In the genomic region with DNA sequence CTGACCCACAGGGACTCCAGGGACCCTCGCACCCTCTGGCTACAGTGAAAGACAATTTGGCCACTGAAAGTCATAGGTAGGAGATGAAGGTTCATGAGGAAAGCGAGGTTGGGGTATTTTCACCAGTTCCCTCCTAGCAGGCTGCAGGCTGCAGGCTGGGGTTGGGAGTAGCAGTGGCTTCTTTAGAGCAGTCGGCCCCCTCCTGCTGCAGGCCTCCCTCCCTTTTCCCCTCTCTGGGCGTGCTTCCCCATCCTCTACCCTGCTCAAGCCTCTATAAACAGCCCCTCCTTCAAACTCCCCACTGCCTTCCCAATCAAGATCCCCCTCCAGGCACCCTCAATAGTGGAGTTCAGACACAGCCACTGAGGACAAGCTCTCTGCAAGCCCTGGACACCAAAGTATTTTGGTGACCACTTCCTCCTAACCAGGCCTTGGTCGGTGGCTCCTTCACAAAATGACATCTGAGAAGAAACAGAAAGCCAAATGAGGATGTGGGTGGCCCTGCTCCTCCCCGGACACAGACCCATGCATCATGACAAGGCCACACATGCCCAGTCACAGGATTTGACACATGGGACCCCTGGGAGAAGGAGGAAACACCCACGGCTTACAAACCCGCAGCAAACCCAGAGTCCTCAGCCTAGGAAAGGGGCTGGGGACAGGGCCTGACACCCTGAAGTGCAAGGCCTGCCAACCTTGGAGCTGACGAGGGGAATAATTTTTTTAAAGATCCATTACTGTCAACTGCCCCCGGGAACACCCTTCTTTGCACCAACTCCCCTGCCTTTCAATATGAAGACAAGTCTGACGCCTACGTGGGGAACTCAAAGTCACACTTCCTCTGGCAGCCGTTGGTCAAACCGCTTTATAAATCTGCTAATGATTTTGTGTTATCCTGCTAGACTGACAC, we compare ENCODE assay signal across 8 cellular contexts. TPM values are rescaled to one million over a fixed set of nuclear protein-coding genes. Genes with fewer than 3 reads are reported as not detected.
DNase-seq lines count a peak whose midpoint lies in the region; ATAC-seq, FAIRE-seq and TF ChIP-seq lines count a peak whose summit lies in the region.

No MANE protein-coding gene starts in this region.

- CTCF ChIA-PET in activated naive CD4-positive, alpha-beta T cell treated with anti-CD3 and anti-CD28 coated beads, Interleukin-2, amount 10 ng/mL, durations not matched to agents 7 days and 5 days (lab: Charles Lee): no interaction called here

- no peaks in the 10 kb centered on the region for H3K36me3 ChIP-seq in thyroid gland

- no peaks in the 10 kb centered on the region for H3K9me3 ChIP-seq in thyroid gland

- TF ChIP-seq CTCF in thyroid gland (IDR thresholded peaks at IDR 0.05): no peak

- H3K4me3 Mint-ChIP-seq in immature natural killer cell: peak overlapping the region; percentile 46 to 81 (median 64)
- H3K4me3 Mint-ChIP-seq in activated naive CD4-positive, alpha-beta T cell treated with anti-CD3 and anti-CD28 coated beads, Interleukin-2, amount 10 ng/mL, durations not matched to agents 7 days and 5 days: no peak overlapping the region

- H3K27ac Mint-ChIP-seq in immature natural killer cell: peak overlapping the region; percentile 94 to 100 (median 97)
- H3K27ac Mint-ChIP-seq in activated naive CD4-positive, alpha-beta T cell treated with anti-CD3 and anti-CD28 coated beads, Interleukin-2, amount 10 ng/mL, durations not matched to agents 7 days and 5 days: no peak overlapping the region

- 57 to 70% methylated on average over 12 to 14 of the region's 14 CpGs for WGBS in thyroid gland, 2 donors

- ATAC-seq in GM21723 (IDR thresholded peaks at IDR 0.05; ENCODE audit: unreplicated experiment): peak; percentile 79

- peak overlapping the region in 2 of 3 donors; percentile 24 to 26 for H3K27ac ChIP-seq in thyroid gland

- TF ChIP-seq POLR2A in GM12891 (IDR thresholded peaks at IDR 0.05; ENCODE audit: low read depth, low read length) (peak; percentile 56; the same call in 1 of the 2 replicates), thyroid gland (IDR thresholded peaks at IDR 0.05) (no peak)

- H3K4me1 Mint-ChIP-seq in immature natural killer cell: peaks cover 38 to 70% of the 10 kb centered on the region in 2 donors
- peaks cover 2% of the 10 kb centered on the region for H3K4me1 Mint-ChIP-seq in activated naive CD4-positive, alpha-beta T cell treated with anti-CD3 and anti-CD28 coated beads, Interleukin-2, amount 10 ng/mL, durations not matched to agents 7 days and 5 days

- H3K9me3 Mint-ChIP-seq in immature natural killer cell: no peaks in the 10 kb centered on the region
- no peaks in the 10 kb centered on the region for H3K9me3 Mint-ChIP-seq in activated naive CD4-positive, alpha-beta T cell treated with anti-CD3 and anti-CD28 coated beads, Interleukin-2, amount 10 ng/mL, durations not matched to agents 7 days and 5 days

- peaks cover 0 to 2% (median 0%) of the 10 kb centered on the region in 3 donors for H3K36me3 Mint-ChIP-seq in immature natural killer cell
- no peaks in the 10 kb centered on the region for H3K36me3 Mint-ChIP-seq in activated naive CD4-positive, alpha-beta T cell treated with anti-CD3 and anti-CD28 coated beads, Interleukin-2, amount 10 ng/mL, durations not matched to agents 7 days and 5 days

- H3K27me3 Mint-ChIP-seq in immature natural killer cell (ENCODE audit: low read depth in 3 of 3): peaks cover 0 to 22% (median 9%) of the 10 kb centered on the region in 3 donors
- H3K27me3 Mint-ChIP-seq in activated naive CD4-positive, alpha-beta T cell treated with anti-CD3 and anti-CD28 coated beads, Interleukin-2, amount 10 ng/mL, durations not matched to agents 7 days and 5 days: peaks cover 6% of the 10 kb centered on the region

- no peak overlapping the region for H3K4me3 ChIP-seq in thyroid gland (replicated peaks in 1 of 3)

- intact Hi-C loops in thyroid gland (cut with DNase I): no loop called here

- H3K27me3 ChIP-seq in thyroid gland: no peaks in the 10 kb centered on the region

- H3K4me1 ChIP-seq in thyroid gland: no peaks in the 10 kb centered on the region

- DNase-seq in GM12891 (ENCODE audit: insufficient read length, low spot score) (peak; percentile 46), MV-4-11 (lab: John Stamatoyannopoulos, UW) (peak; percentile 99), immature natural killer cell (peak; percentile 82 to 90 (median 88)), thyroid gland (peak in 1 of 2 donors; percentile 15), NCI-H69 (lab: John Stamatoyannopoulos, UW) (no peak), NCI-H146 (lab: John Stamatoyannopoulos, UW) (no peak)
- no peak for DNase-seq in activated naive CD4-positive, alpha-beta T cell treated with anti-CD3 and anti-CD28 coated beads, Interleukin-2, amount 10 ng/mL, durations not matched to agents 7 days and 5 days

- peak; percentile 81 for FAIRE-seq in GM12891 (lab: Jason Lieb, UNC)

TF ChIP-seq in GM12891, 5 proteins besides CTCF, POLR2A, EP300 and RAD21:
- TF ChIP-seq SPI1 (IDR thresholded peaks at IDR 0.05; ENCODE audit: low read depth, low read length) (peak; percentile 86), POU2F2 (IDR thresholded peaks at IDR 0.05; ENCODE audit: low read depth, low read length) (peak; percentile 59; the same call in 1 of the 2 replicates), TAF1 (IDR thresholded peaks at IDR 0.05; ENCODE audit: low read depth, low read length) (peak; percentile 31; the same call in 1 of the 2 replicates), PAX5 (IDR thresholded peaks at IDR 0.05; ENCODE audit: insufficient read depth, low read length, severe bottlenecking) (no peak), POLR2AphosphoS5 (IDR thresholded peaks at IDR 0.05; ENCODE audit: low read depth, low read length) (no peak)

RNA-seq across cellular contexts. Expression of a gene that starts 41.6 kb away (rescaled TPM):
- polyA plus RNA-seq in GM12891 (2012; ENCODE audit: low read depth, missing spikeins): 8.7 TPM
- 10 to 100 TPM in 2 of 3 donors, 1 to 10 TPM in 1; 8.1 to 31.2 (median 13.7) TPM for polyA plus RNA-seq in immature natural killer cell
- 10 to 100 TPM in 3 of 4 donors, 1 to 10 TPM in 1; 7.5 to 30.3 (median 24.1) TPM for total RNA-seq in thyroid gland

Comparison
In these comparisons a context has a peak if more than half of its experiments do, and no peak if none do; other contexts are left out.
1. DNase-seq: peak in GM12891 (single experiment), MV-4-11 (single experiment) and immature natural killer cell (3 of 3); none in NCI-H69 (single experiment), NCI-H146 (single experiment) and activated naive CD4-positive, alpha-beta T cell treated with anti-CD3 and anti-CD28 coated beads, Interleukin-2, amount 10 ng/mL, durations not matched to agents 7 days and 5 days (single experiment).